Comparison of ENCODE assay signal across 17 cellular contexts in the genomic region with DNA sequence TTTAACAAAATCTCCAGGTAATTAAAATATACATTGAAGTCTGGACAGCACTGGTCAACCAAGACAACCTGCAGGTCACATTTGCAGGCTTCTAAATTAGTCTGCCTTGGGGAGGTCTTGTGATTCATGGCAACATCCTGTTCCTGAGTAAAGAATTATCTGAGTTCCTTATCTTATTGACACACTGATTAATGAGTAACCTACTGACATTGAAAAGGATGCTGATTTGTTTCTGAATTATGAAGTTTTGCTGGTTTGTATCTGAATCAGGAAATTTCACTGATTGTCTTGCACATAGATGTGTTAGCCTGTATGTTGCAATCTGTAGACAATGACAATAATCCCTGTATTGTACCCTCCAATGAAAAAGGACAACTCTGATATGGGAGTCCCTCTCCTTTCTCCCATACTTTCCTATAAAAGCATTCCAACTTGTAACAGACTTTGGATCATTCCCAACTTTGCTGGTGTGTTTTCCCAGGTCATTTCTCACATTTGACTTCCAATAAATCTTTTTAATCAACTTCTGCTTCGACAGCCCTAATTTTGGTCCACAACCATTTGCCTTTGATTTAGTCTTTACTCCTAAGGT.
"Had no signal": no experiment of that assay in that cellular context is flagged by ENCODE, and none has a peak within 500 bp of the region (broad histone marks: within the 10 kb centered on the region; RNA-seq: fewer than 3 reads in every experiment).

No MANE protein-coding gene starts in this region.

- H3K27ac ChIP-seq: ovary, thyroid gland, vagina had no signal

- H3K27ac Mint-ChIP-seq: activated naive CD4-positive, alpha-beta T cell treated with anti-CD3 and anti-CD28 coated beads, Interleukin-2, amount 10 ng/mL, durations not matched to agents 7 days and 5 days; activated T-helper 17 cell treated with anti-CD3 and anti-CD28 coated beads, Interleukin-2, amount 50 U/mL, for 72 hours; memory B cell; T-helper 1 cell treated with Interleukin-12 subunit alpha and Interleukin-12 subunit beta and Interleukin-4 antibody, amounts not matched to agents 30 μg/mL and 1 μg/mL, for 36 hours had no signal

- H3K4me1 ChIP-seq: thyroid gland, vagina had no signal

- H3K9me3 Mint-ChIP-seq: activated naive CD4-positive, alpha-beta T cell treated with anti-CD3 and anti-CD28 coated beads, Interleukin-2, amount 10 ng/mL, durations not matched to agents 7 days and 5 days; activated T-helper 17 cell treated with anti-CD3 and anti-CD28 coated beads, Interleukin-2, amount 50 U/mL, for 72 hours; T-helper 1 cell treated with Interleukin-12 subunit alpha and Interleukin-12 subunit beta and Interleukin-4 antibody, amounts not matched to agents 30 μg/mL and 1 μg/mL, for 36 hours had no signal

- DNase-seq: activated CD4-positive, alpha-beta T cell treated with anti-CD3 and anti-CD28 coated beads, Interleukin-2, amount 50 U/mL, for 1 hour; activated CD4-positive, CD25-positive, alpha-beta regulatory T cell; activated naive CD4-positive, alpha-beta T cell treated with anti-CD3 and anti-CD28 coated beads, Interleukin-2, amount 10 ng/mL, durations not matched to agents 7 days and 5 days; activated T-cell treated with anti-CD3 and anti-CD28 coated beads for 4 hours; central memory CD4-positive, alpha-beta T cell; cortex of kidney; effector memory CD4-positive, alpha-beta T cell; erythroblast; hypothalamus; ovary; retina; stimulated activated CD4-positive, alpha-beta T cell treated with anti-CD3 and anti-CD28 coated beads, Interleukin-4, amount 100 ng/mL, for 4 hours; thyroid gland had no signal

- H3K27me3 ChIP-seq: ovary, thyroid gland, vagina had no signal

- H3K36me3 ChIP-seq: ovary, thyroid gland, vagina had no signal

- H3K27me3 Mint-ChIP-seq: activated naive CD4-positive, alpha-beta T cell treated with anti-CD3 and anti-CD28 coated beads, Interleukin-2, amount 10 ng/mL, durations not matched to agents 7 days and 5 days; activated T-helper 17 cell treated with anti-CD3 and anti-CD28 coated beads, Interleukin-2, amount 50 U/mL, for 72 hours; memory B cell had no signal

- ATAC-seq: activated T-helper 17 cell treated with anti-CD3 and anti-CD28 coated beads, Interleukin-2, amount 50 U/mL, for 72 hours had no signal

- H3K4me3 ChIP-seq: ovary, thyroid gland, vagina had no signal

- H3K4me1 Mint-ChIP-seq: activated naive CD4-positive, alpha-beta T cell treated with anti-CD3 and anti-CD28 coated beads, Interleukin-2, amount 10 ng/mL, durations not matched to agents 7 days and 5 days; activated T-helper 17 cell treated with anti-CD3 and anti-CD28 coated beads, Interleukin-2, amount 50 U/mL, for 72 hours; memory B cell had no signal

- H3K4me3 Mint-ChIP-seq: activated naive CD4-positive, alpha-beta T cell treated with anti-CD3 and anti-CD28 coated beads, Interleukin-2, amount 10 ng/mL, durations not matched to agents 7 days and 5 days; activated T-helper 17 cell treated with anti-CD3 and anti-CD28 coated beads, Interleukin-2, amount 50 U/mL, for 72 hours; memory B cell; T-helper 1 cell treated with Interleukin-12 subunit alpha and Interleukin-12 subunit beta and Interleukin-4 antibody, amounts not matched to agents 30 μg/mL and 1 μg/mL, for 36 hours had no signal

- H3K36me3 Mint-ChIP-seq: activated naive CD4-positive, alpha-beta T cell treated with anti-CD3 and anti-CD28 coated beads, Interleukin-2, amount 10 ng/mL, durations not matched to agents 7 days and 5 days; memory B cell had no signal

- H3K9me3 ChIP-seq: ovary, thyroid gland, vagina had no signal
